ENCODE assay signal across 16 cellular contexts in the genomic region with DNA sequence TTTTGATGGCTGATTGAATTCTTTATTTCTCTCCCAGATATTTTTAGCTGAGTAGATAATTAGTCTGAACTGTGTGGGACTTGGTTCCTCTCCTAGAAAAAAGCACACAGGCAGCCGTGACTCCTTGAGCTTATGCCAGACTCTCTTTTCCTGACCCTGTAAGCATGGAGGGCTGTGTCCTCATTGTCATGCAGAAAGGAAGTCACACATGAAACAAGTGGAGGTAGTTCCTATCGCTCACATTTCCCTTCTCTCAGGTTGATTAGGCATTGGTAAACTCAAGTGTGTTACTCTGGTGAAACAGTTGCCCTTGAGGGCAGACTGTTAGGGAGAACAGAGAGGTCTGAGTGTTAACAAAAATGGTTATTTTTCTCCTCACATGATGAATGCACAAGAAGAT. TPM values are rescaled to one million over a fixed set of nuclear protein-coding genes. Genes with fewer than 3 reads are reported as not detected.
DNase-seq lines count a peak whose midpoint lies in the region; ATAC-seq and TF ChIP-seq lines count a peak whose summit lies in the region.
"Had no signal": no experiment of that assay in that cellular context is flagged by ENCODE, and none has a peak within 500 bp of the region (broad histone marks: within the 10 kb centered on the region; RNA-seq: fewer than 3 reads in every experiment).

No MANE protein-coding gene starts in this region.

- H3K4me3 ChIP-seq in iPS DF 6.9 (ENCODE audit: low read length) = no peak overlapping the region

- H3K9me3 ChIP-seq in iPS DF 6.9 (ENCODE audit: control insufficient read depth, insufficient read depth, low read length) = no peaks in the 10 kb centered on the region

- peak; percentile 80 for ATAC-seq in GM18505 (IDR thresholded peaks at IDR 0.05; ENCODE audit: unreplicated experiment)
- peak; percentile 70 for ATAC-seq in HG03139 (IDR thresholded peaks at IDR 0.05; ENCODE audit: unreplicated experiment)
- no peak for ATAC-seq in GM19397 (IDR thresholded peaks at IDR 0.05; ENCODE audit: unreplicated experiment)
- ATAC-seq: foreskin keratinocyte had no signal

- peaks cover 4% of the 10 kb centered on the region for H3K4me1 ChIP-seq in iPS DF 6.9 (ENCODE audit: control insufficient read depth, insufficient read depth, low read length)
- H3K4me1 ChIP-seq: foreskin keratinocyte had no signal

- TF ChIP-seq POLR2A in GM18505 (IDR thresholded peaks at IDR 0.05; ENCODE audit: borderline replicate concordance, extremely low read depth, insufficient read depth, insufficient read length) = no peak

- H3K27me3 ChIP-seq in iPS DF 6.9 (ENCODE audit: control insufficient read depth, insufficient read depth, low read length) = no peaks in the 10 kb centered on the region

- no peak overlapping the region for H3K27ac ChIP-seq in iPS DF 6.9 (ENCODE audit: low read length)
- H3K27ac ChIP-seq: foreskin keratinocyte had no signal

- DNase-seq in CD1c-positive myeloid dendritic cell (ENCODE audit: extremely low spot score) = peak; percentile 4
- peak; percentile 31 for DNase-seq in iPS DF 6.9 (ENCODE audit: low read depth, low spot score)
- DNase-seq in ureter (ENCODE audit: low spot score) = no peak
- DNase-seq in H4 (ENCODE audit: low spot score) = no peak
- no peak for DNase-seq in D341Med (ENCODE audit: low spot score)
- DNase-seq: DMS53; foreskin keratinocyte; NCI-H146; NCI-H446 treated with DMSO at 0.1 percent for 48 hours; stimulated activated CD4-positive, alpha-beta T cell treated with anti-CD3 and anti-CD28 coated beads, Interleukin-15, amount 100 ng/mL, for 24 hours had no signal

- H3K36me3 ChIP-seq in iPS DF 6.9 (ENCODE audit: control insufficient read depth, insufficient read depth, low read length) = no peaks in the 10 kb centered on the region

- no CpG with 5 or more reads among the region's 2 CpGs for WGBS in iPS DF 6.9 (ENCODE audit: insufficient coverage, insufficient read length)

RNA-seq across cellular contexts. Expression of a gene that starts 6.3 kb away (rescaled TPM):
- total RNA-seq in ureter = 10.6 TPM
- total RNA-seq in H4 (2014; rRNA removed; shearing (Covaris generic)) = 16.6 and 18.7 TPM in 2 replicates
- total RNA-seq: LHCN-M2, progenitor cell of endocrine pancreas, temporal lobe had no signal

Comparison
In these comparisons a context has a peak if more than half of its experiments do, and no peak if none do; other contexts are left out.
1. DNase-seq: peak in CD1c-positive myeloid dendritic cell (single experiment) and iPS DF 6.9 (single experiment); none in ureter (single experiment), H4 (single experiment) and D341Med (single experiment).